1 cellular context compared by ENCODE assay signal in genomic region chr6:35177586-35177985, GRCh38.
TF ChIP-seq lines count a peak whose summit lies in the region.

No MANE protein-coding gene starts in this region.

TF ChIP-seq in HepG2, 621 proteins besides CTCF, POLR2A, EP300 and RAD21:
- TF ChIP-seq NFATC3 (CRISPR knock-in tag; IDR thresholded peaks at IDR 0.05) (no peak), IKZF1 (IDR thresholded peaks at IDR 0.05) (no peak), NR2C2 (CRISPR knock-in tag; IDR thresholded peaks at IDR 0.05; ENCODE audit: borderline replicate concordance) (no peak), NBN (conservative IDR thresholded peaks at IDR 0.05) (no peak), ZNF264 (CRISPR knock-in tag; IDR thresholded peaks at IDR 0.05) (no peak), HMG20A (CRISPR knock-in tag; IDR thresholded peaks at IDR 0.05; ENCODE audit: borderline replicate concordance) (no peak), ZNF580 (CRISPR knock-in tag; IDR thresholded peaks at IDR 0.05; ENCODE audit: borderline replicate concordance, low read depth) (no peak), NFE2 (CRISPR knock-in tag; IDR thresholded peaks at IDR 0.05) (no peak), ZNF256 (CRISPR knock-in tag; conservative IDR thresholded peaks at IDR 0.05) (no peak), ZFAT (CRISPR knock-in tag; conservative IDR thresholded peaks at IDR 0.05) (no peak), ZEB1 (IDR thresholded peaks at IDR 0.05; ENCODE audit: insufficient replicate concordance, low read depth) (no peak)
- TF ChIP-seq, protein P1, sequence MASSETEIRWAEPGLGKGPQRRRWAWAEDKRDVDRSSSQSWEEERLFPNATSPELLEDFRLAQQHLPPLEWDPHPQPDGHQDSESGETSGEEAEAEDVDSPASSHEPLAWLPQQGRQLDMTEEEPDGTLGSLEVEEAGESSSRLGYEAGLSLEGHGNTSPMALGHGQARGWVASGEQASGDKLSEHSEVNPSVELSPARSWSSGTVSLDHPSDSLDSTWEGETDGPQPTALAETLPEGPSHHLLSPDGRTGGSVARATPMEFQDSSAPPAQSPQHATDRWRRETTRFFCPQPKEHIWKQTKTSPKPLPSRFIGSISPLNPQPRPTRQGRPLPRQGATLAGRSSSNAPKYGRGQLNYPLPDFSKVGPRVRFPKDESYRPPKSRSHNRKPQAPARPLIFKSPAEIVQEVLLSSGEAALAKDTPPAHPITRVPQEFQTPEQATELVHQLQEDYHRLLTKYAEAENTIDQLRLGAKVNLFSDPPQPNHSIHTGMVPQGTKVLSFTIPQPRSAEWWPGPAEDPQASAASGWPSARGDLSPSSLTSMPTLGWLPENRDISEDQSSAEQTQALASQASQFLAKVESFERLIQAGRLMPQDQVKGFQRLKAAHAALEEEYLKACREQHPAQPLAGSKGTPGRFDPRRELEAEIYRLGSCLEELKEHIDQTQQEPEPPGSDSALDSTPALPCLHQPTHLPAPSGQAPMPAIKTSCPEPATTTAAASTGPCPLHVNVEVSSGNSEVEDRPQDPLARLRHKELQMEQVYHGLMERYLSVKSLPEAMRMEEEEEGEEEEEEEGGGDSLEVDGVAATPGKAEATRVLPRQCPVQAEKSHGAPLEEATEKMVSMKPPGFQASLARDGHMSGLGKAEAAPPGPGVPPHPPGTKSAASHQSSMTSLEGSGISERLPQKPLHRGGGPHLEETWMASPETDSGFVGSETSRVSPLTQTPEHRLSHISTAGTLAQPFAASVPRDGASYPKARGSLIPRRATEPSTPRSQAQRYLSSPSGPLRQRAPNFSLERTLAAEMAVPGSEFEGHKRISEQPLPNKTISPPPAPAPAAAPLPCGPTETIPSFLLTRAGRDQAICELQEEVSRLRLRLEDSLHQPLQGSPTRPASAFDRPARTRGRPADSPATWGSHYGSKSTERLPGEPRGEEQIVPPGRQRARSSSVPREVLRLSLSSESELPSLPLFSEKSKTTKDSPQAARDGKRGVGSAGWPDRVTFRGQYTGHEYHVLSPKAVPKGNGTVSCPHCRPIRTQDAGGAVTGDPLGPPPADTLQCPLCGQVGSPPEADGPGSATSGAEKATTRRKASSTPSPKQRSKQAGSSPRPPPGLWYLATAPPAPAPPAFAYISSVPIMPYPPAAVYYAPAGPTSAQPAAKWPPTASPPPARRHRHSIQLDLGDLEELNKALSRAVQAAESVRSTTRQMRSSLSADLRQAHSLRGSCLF (CRISPR knock-in tag; IDR thresholded peaks at IDR 0.05; ENCODE audit: borderline replicate concordance): no peak
TF ChIP-seq in HepG2: peak in this region for 0.
